10 cellular contexts compared by ENCODE assay signal in genomic region chr10:72044417-72045041, GRCh38. TPM values are rescaled to one million over a fixed set of nuclear protein-coding genes. Genes with fewer than 3 reads are reported as not detected.
A peak's percentile ranks its signal among the peaks of the same experiment; 100 is the strongest.
DNase-seq lines count a peak whose midpoint lies in the region; ATAC-seq and TF ChIP-seq lines count a peak whose summit lies in the region.
"Had no signal": no experiment of that assay in that cellular context is flagged by ENCODE, and none has a peak within 500 bp of the region (broad histone marks: within the 10 kb centered on the region; RNA-seq: fewer than 3 reads in every experiment).

No MANE protein-coding gene starts in this region.

- no peaks in the 10 kb centered on the region for H3K36me3 Mint-ChIP-seq in osteocyte (ENCODE audit: unreplicated experiment)
- H3K36me3 Mint-ChIP-seq: CD4-positive, alpha-beta memory T cell had no signal

- DNase-seq in BE2C (peak; percentile 64), amygdala (lab: John Stamatoyannopoulos, UW) (peak in 55 of 56 donors; percentile 27 to 95 (median 83)), Right ventricle myocardium superior (no peak), osteocyte (ENCODE audit: extremely low spot score, unreplicated experiment) (no peak), NCI-H1694 (lab: John Stamatoyannopoulos, UW) (no peak), HCEC 1CT (no peak)
- DNase-seq: CD4-positive, alpha-beta memory T cell had no signal

- H3K27ac Mint-ChIP-seq in osteocyte (ENCODE audit: unreplicated experiment): no peak overlapping the region

- intact Hi-C loops in Right ventricle myocardium superior (cut with DNase I): loop anchor here (5.0 to 10.0 kb wide), 2 partner anchors 147 to 290 kb away; no protein-coding TSS in a partner anchor

- no peaks in the 10 kb centered on the region for H3K27me3 ChIP-seq in BE2C

- TF ChIP-seq CTCF in BE2C (IDR thresholded peaks at IDR 0.05; ENCODE audit: low read depth, low read length): peak; percentile 48
- TF ChIP-seq CTCF in osteocyte (IDR thresholded peaks at IDR 0.05): peak; percentile 50

- H3K9me3 Mint-ChIP-seq in osteocyte (ENCODE audit: unreplicated experiment): peaks cover 6% of the 10 kb centered on the region
- H3K9me3 Mint-ChIP-seq: central memory CD8-positive, alpha-beta T cell had no signal

- no peaks in the 10 kb centered on the region for H3K9me3 ChIP-seq in BE2C

- H3K4me1 ChIP-seq in BE2C: peaks cover 10% of the 10 kb centered on the region

- H3K4me3 Mint-ChIP-seq in osteocyte (ENCODE audit: unreplicated experiment): no peak overlapping the region
- H3K4me3 Mint-ChIP-seq: CD4-positive, alpha-beta memory T cell; central memory CD8-positive, alpha-beta T cell had no signal

- peaks cover 20% of the 10 kb centered on the region for H3K4me1 Mint-ChIP-seq in osteocyte (ENCODE audit: unreplicated experiment)

- peak; percentile 84 for ATAC-seq in Right ventricle myocardium superior (ENCODE audit: poor library complexity)
- ATAC-seq in GM21723 (IDR thresholded peaks at IDR 0.05; ENCODE audit: unreplicated experiment): no peak
- ATAC-seq in GM21528 (IDR thresholded peaks at IDR 0.05; ENCODE audit: low FRiP score, unreplicated experiment): no peak

- H3K36me3 ChIP-seq in BE2C: no peaks in the 10 kb centered on the region

- H3K4me3 ChIP-seq in BE2C (ENCODE audit: low read depth, low read length): no peak overlapping the region

- no peaks in the 10 kb centered on the region for H3K27me3 Mint-ChIP-seq in osteocyte (ENCODE audit: unreplicated experiment)
- H3K27me3 Mint-ChIP-seq: CD4-positive, alpha-beta memory T cell; central memory CD8-positive, alpha-beta T cell had no signal

RNA-seq across cellular contexts. Expression of gene SPOCK2, which starts 43.8 kb away (rescaled TPM):
- polyA plus RNA-seq in BE2C (2012; ENCODE audit: insufficient read depth, insufficient read length, low read depth): 1.4 TPM
- 9.6 TPM for total RNA-seq in Right ventricle myocardium superior
- total RNA-seq in osteocyte: 0.54 and 0.73 TPM in 2 replicates

Comparison
In these comparisons a context has a peak if more than half of its experiments do, and no peak if none do; other contexts are left out.
1. DNase-seq: peak in BE2C (single experiment) and amygdala (55 of 56); none in Right ventricle myocardium superior (single experiment), osteocyte (single experiment), NCI-H1694 (single experiment) and HCEC 1CT (single experiment).